Comparison of ENCODE assay signal across 1 cellular context in the genomic region with DNA sequence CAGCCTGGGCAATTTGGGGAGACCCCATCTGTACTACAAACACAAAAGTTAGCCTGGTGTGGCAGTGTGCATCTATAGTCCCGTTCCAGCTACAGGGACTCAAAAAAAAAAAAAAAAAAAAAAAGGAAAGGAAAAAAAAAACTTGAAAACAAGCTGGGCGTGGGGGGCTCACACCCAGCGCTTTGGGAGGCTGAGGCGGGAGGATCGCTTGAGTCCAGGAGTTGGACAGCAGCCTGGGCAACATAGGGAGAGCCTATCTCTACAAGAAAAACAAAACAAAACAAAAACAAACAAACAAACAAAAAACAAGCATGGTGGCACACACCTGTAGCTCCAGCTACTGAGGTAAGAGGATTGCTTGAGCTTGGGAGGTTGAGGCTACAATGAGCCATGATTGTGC.
TF ChIP-seq lines count a peak whose summit lies in the region.

No MANE protein-coding gene starts in this region.

TF ChIP-seq in HEK293, 187 proteins besides CTCF, POLR2A, EP300 and RAD21 (continued from another document):
- TF ChIP-seq, protein P1, sequence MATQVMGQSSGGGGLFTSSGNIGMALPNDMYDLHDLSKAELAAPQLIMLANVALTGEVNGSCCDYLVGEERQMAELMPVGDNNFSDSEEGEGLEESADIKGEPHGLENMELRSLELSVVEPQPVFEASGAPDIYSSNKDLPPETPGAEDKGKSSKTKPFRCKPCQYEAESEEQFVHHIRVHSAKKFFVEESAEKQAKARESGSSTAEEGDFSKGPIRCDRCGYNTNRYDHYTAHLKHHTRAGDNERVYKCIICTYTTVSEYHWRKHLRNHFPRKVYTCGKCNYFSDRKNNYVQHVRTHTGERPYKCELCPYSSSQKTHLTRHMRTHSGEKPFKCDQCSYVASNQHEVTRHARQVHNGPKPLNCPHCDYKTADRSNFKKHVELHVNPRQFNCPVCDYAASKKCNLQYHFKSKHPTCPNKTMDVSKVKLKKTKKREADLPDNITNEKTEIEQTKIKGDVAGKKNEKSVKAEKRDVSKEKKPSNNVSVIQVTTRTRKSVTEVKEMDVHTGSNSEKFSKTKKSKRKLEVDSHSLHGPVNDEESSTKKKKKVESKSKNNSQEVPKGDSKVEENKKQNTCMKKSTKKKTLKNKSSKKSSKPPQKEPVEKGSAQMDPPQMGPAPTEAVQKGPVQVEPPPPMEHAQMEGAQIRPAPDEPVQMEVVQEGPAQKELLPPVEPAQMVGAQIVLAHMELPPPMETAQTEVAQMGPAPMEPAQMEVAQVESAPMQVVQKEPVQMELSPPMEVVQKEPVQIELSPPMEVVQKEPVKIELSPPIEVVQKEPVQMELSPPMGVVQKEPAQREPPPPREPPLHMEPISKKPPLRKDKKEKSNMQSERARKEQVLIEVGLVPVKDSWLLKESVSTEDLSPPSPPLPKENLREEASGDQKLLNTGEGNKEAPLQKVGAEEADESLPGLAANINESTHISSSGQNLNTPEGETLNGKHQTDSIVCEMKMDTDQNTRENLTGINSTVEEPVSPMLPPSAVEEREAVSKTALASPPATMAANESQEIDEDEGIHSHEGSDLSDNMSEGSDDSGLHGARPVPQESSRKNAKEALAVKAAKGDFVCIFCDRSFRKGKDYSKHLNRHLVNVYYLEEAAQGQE (tag by site-specific recombination; IDR thresholded peaks at IDR 0.05): peak; percentile 69; the same call in 1 of the 2 replicates
- TF ChIP-seq KLF10 (tag by site-specific recombination; IDR thresholded peaks at IDR 0.05) (no peak), KLF1 (tag by site-specific recombination; IDR thresholded peaks at IDR 0.05) (no peak)
